ENCODE assay signal across 10 cellular contexts in the genomic region with DNA sequence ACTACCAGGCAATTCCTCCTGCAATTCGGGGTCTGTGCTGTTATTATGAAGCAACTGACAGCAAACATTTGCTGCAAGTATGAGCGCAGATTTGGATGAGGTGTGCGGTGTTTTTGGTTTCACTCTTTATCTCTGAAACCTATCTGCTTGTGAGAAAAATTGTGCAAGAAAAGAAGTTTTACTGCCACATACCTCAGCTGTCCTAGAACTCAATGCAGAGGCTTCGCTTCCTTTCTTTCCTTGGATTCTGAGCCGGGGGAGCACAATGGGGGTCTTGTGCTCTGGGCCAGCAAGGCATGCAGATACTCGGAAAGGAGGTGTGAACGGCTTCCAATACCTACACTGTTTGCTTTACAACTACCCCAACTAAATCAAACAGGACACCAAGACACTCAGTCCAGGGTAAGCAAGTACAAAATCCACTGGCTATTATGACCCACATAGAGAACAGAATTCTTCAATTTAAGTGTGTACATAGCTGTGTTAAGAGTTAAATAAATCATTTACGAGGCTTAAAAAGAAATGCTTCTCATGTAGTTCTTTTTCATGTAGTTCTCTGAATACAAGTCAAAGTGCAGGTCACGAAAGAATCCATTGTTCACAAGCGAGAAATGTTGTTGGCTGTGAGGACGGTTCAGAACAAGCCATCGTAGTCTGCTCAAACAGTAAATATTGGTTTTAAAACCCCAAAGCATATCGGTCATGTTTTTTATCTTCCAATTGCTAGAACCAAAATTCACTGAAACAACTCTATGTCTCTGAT. TPM values are rescaled to one million over a fixed set of nuclear protein-coding genes. Genes with fewer than 3 reads are reported as not detected.
A peak's percentile ranks its signal among the peaks of the same experiment; 100 is the strongest.
DNase-seq lines count a peak whose midpoint lies in the region; ATAC-seq and TF ChIP-seq lines count a peak whose summit lies in the region.
"Had no signal": no experiment of that assay in that cellular context is flagged by ENCODE, and none has a peak within 500 bp of the region (broad histone marks: within the 10 kb centered on the region; RNA-seq: fewer than 3 reads in every experiment).

No MANE protein-coding gene starts in this region.

- 68 to 84% methylated on average over 6 to 8 of the region's 13 CpGs for WGBS in mesodermal cell (ENCODE audit: insufficient coverage in 2 of 2), 2 experiments
- 29% methylated on average over 13 of the region's 13 CpGs for WGBS in urinary bladder

- POLR2A ChIA-PET in activated CD4-positive, alpha-beta T cell treated with anti-CD3 and anti-CD28 coated beads, Interleukin-2, amount 10 ng/mL, durations not matched to agents 7 days and 5 days (lab: Charles Lee) = no interaction called here

- CTCF ChIA-PET in activated CD4-positive, alpha-beta T cell treated with anti-CD3 and anti-CD28 coated beads, Interleukin-2, amount 10 ng/mL, durations not matched to agents 7 days and 5 days (lab: Charles Lee) = no interaction called here

- H3K36me3 ChIP-seq in mesodermal cell (ENCODE audit: control insufficient read depth, insufficient read depth, low read length) (no peaks in the 10 kb centered on the region), urinary bladder (ENCODE audit: insufficient read depth) (no peaks in the 10 kb centered on the region)
- H3K36me3 ChIP-seq: gastrocnemius medialis had no signal

- H3K9me3 Mint-ChIP-seq in activated CD4-positive, alpha-beta T cell treated with anti-CD3 and anti-CD28 coated beads, Interleukin-2, amount 10 ng/mL, durations not matched to agents 24 days and 14 days = no peaks in the 10 kb centered on the region
- no peaks in the 10 kb centered on the region for H3K9me3 Mint-ChIP-seq in activated CD4-positive, alpha-beta T cell treated with anti-CD3 and anti-CD28 coated beads, Interleukin-2, amount 10 ng/mL, durations not matched to agents 7 days and 5 days
- H3K9me3 Mint-ChIP-seq: CD14-positive monocyte had no signal

- no peaks in the 10 kb centered on the region for H3K9me3 ChIP-seq in mesodermal cell (ENCODE audit: control insufficient read depth, low read length)
- H3K9me3 ChIP-seq: gastrocnemius medialis had no signal

- H3K4me3 Mint-ChIP-seq in activated CD4-positive, alpha-beta T cell treated with anti-CD3 and anti-CD28 coated beads, Interleukin-2, amount 10 ng/mL, durations not matched to agents 24 days and 14 days = no peak overlapping the region
- H3K4me3 Mint-ChIP-seq in activated CD4-positive, alpha-beta T cell treated with anti-CD3 and anti-CD28 coated beads, Interleukin-2, amount 10 ng/mL, durations not matched to agents 7 days and 5 days = no peak overlapping the region

- H3K4me3 ChIP-seq in coronary artery = peak overlapping the region; percentile 71
- no peak overlapping the region for H3K4me3 ChIP-seq in mesodermal cell (ENCODE audit: extremely low read depth, insufficient read depth, low read length, poor library complexity, severe bottlenecking)
- peak overlapping the region; percentile 11 for H3K4me3 ChIP-seq in urinary bladder (ENCODE audit: low read depth, low read length)

- peak; percentile 27 for DNase-seq in activated CD4-positive, alpha-beta T cell treated with anti-CD3 and anti-CD28 coated beads, Interleukin-2, amount 10 ng/mL, durations not matched to agents 24 days and 14 days
- DNase-seq in activated CD4-positive, alpha-beta T cell treated with anti-CD3 and anti-CD28 coated beads, Interleukin-2, amount 10 ng/mL, durations not matched to agents 7 days and 5 days = no peak
- DNase-seq in coronary artery (ENCODE audit: low spot score) (no peak), nucleus accumbens (lab: John Stamatoyannopoulos, UW) (no peak), NCI-H187 treated with DMSO at 0.1 percent for 48 hours (lab: John Stamatoyannopoulos, UW) (no peak)
- DNase-seq: gastrocnemius medialis had no signal

- no peaks in the 10 kb centered on the region for H3K4me1 Mint-ChIP-seq in activated CD4-positive, alpha-beta T cell treated with anti-CD3 and anti-CD28 coated beads, Interleukin-2, amount 10 ng/mL, durations not matched to agents 24 days and 14 days
- no peaks in the 10 kb centered on the region for H3K4me1 Mint-ChIP-seq in activated CD4-positive, alpha-beta T cell treated with anti-CD3 and anti-CD28 coated beads, Interleukin-2, amount 10 ng/mL, durations not matched to agents 7 days and 5 days
- H3K4me1 Mint-ChIP-seq: CD14-positive monocyte had no signal

- H3K36me3 Mint-ChIP-seq in activated CD4-positive, alpha-beta T cell treated with anti-CD3 and anti-CD28 coated beads, Interleukin-2, amount 10 ng/mL, durations not matched to agents 24 days and 14 days (ENCODE audit: low read depth) = no peaks in the 10 kb centered on the region
- no peaks in the 10 kb centered on the region for H3K36me3 Mint-ChIP-seq in activated CD4-positive, alpha-beta T cell treated with anti-CD3 and anti-CD28 coated beads, Interleukin-2, amount 10 ng/mL, durations not matched to agents 7 days and 5 days (ENCODE audit: low read depth)
- H3K36me3 Mint-ChIP-seq: CD14-positive monocyte had no signal

- ATAC-seq in HG03460 (IDR thresholded peaks at IDR 0.05; ENCODE audit: unreplicated experiment) = no peak
- ATAC-seq: gastrocnemius medialis had no signal

- no peak for TF ChIP-seq CTCF in coronary artery (IDR thresholded peaks at IDR 0.05)

- peaks cover 16% of the 10 kb centered on the region for H3K4me1 ChIP-seq in mesodermal cell (ENCODE audit: control insufficient read depth, insufficient read depth, low read length, poor library complexity, severe bottlenecking)
- no peaks in the 10 kb centered on the region for H3K4me1 ChIP-seq in urinary bladder (ENCODE audit: insufficient read depth)
- H3K4me1 ChIP-seq: gastrocnemius medialis had no signal

- H3K27ac ChIP-seq in coronary artery = peak overlapping the region; percentile 32 to 74
- peak overlapping the region; percentile 73 for H3K27ac ChIP-seq in mesodermal cell (ENCODE audit: low read depth, low read length, severe bottlenecking)
- no peak overlapping the region for H3K27ac ChIP-seq in urinary bladder (ENCODE audit: low read depth)
- H3K27ac ChIP-seq: gastrocnemius medialis had no signal

- intact Hi-C loops in activated CD4-positive, alpha-beta T cell treated with anti-CD3 and anti-CD28 coated beads, Interleukin-2, amount 10 ng/mL, durations not matched to agents 24 days and 14 days (cut with micrococcal nuclease) = no loop called here

- peaks cover 6% of the 10 kb centered on the region for H3K27me3 Mint-ChIP-seq in activated CD4-positive, alpha-beta T cell treated with anti-CD3 and anti-CD28 coated beads, Interleukin-2, amount 10 ng/mL, durations not matched to agents 24 days and 14 days
- peaks cover 4% of the 10 kb centered on the region for H3K27me3 Mint-ChIP-seq in activated CD4-positive, alpha-beta T cell treated with anti-CD3 and anti-CD28 coated beads, Interleukin-2, amount 10 ng/mL, durations not matched to agents 7 days and 5 days

- no peak overlapping the region for H3K27ac Mint-ChIP-seq in activated CD4-positive, alpha-beta T cell treated with anti-CD3 and anti-CD28 coated beads, Interleukin-2, amount 10 ng/mL, durations not matched to agents 24 days and 14 days
- H3K27ac Mint-ChIP-seq in activated CD4-positive, alpha-beta T cell treated with anti-CD3 and anti-CD28 coated beads, Interleukin-2, amount 10 ng/mL, durations not matched to agents 7 days and 5 days = no peak overlapping the region
- H3K27ac Mint-ChIP-seq: CD14-positive monocyte had no signal

RNA-seq across cellular contexts. Expression of a gene that starts 1.1 kb away (rescaled TPM):
- not detected in 2 replicates for total RNA-seq in activated CD4-positive, alpha-beta T cell treated with anti-CD3 and anti-CD28 coated beads, Interleukin-2, amount 10 ng/mL, durations not matched to agents 24 days and 14 days
- total RNA-seq in activated CD4-positive, alpha-beta T cell treated with anti-CD3 and anti-CD28 coated beads, Interleukin-2, amount 10 ng/mL, durations not matched to agents 7 days and 5 days = not detected
- polyA plus RNA-seq in mesodermal cell (2013, experiment 1 of 2) = 30.0 TPM
- 20.3 TPM for polyA plus RNA-seq in mesodermal cell (2013, experiment 2 of 2)
- 83.4 TPM for total RNA-seq in urinary bladder
- 493 TPM for polyA plus RNA-seq in urinary bladder
- polyA plus RNA-seq: CD14-positive monocyte had no signal

Comparison
In these comparisons a context has a peak if more than half of its experiments do, and no peak if none do; other contexts are left out.
1. RNA of a gene that starts 1.1 kb away (total RNA-seq): 83.4 TPM in urinary bladder (single experiment); not detected in activated CD4-positive, alpha-beta T cell treated with anti-CD3 and anti-CD28 coated beads, Interleukin-2, amount 10 ng/mL, durations not matched to agents 24 days and 14 days and not detected in activated CD4-positive, alpha-beta T cell treated with anti-CD3 and anti-CD28 coated beads, Interleukin-2, amount 10 ng/mL, durations not matched to agents 7 days and 5 days; every median in the first group is over 10 times any median in the second.